In the genomic region with DNA sequence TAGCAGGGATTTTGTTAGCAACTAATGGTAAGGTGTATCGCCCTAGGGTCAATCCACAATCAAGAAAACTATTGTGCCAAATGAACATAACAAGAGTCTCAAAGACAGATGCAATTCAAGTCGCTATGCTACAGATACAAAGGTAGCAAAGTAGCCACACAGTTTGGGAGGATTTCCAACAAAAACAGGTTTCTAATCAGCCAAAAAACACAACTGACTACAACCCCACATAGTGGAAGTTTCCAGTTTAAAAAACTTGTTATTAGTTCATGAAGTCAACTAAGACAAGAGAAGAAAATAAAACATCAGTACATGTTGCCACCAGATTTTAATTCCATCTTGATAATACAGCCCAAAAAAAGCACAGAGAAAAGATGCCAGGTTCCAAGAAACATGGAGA, we compare ENCODE assay signal across 12 cellular contexts. TPM values are rescaled to one million over a fixed set of nuclear protein-coding genes. Genes with fewer than 3 reads are reported as not detected.
DNase-seq lines count a peak whose midpoint lies in the region; TF ChIP-seq lines count a peak whose summit lies in the region.
"Had no signal": no experiment of that assay in that cellular context is flagged by ENCODE, and none has a peak within 500 bp of the region (broad histone marks: within the 10 kb centered on the region; RNA-seq: fewer than 3 reads in every experiment).

No MANE protein-coding gene starts in this region.

- H3K4me3 ChIP-seq in ACC112 (ENCODE audit: low read depth, low read length) (no peak overlapping the region), OCI-LY1 (ENCODE audit: low read depth, low read length, poor library complexity, severe bottlenecking) (no peak overlapping the region), choroid plexus epithelial cell (ENCODE audit: low read depth, low read length) (no peak overlapping the region), osteoblast (ENCODE audit: insufficient read depth, low read length) (no peak overlapping the region)
- H3K4me3 ChIP-seq: skin epidermis had no signal

- H2AFZ ChIP-seq in ACC112 (ENCODE audit: low read length, unreplicated experiment) (no peak overlapping the region), OCI-LY1 (ENCODE audit: low read length) (no peak overlapping the region), osteoblast (ENCODE audit: low read length) (no peak overlapping the region)

- H3K4me2 ChIP-seq in OCI-LY1 (ENCODE audit: low read length), result no peak overlapping the region
- peak overlapping the region; percentile 24 for H3K4me2 ChIP-seq in osteoblast (ENCODE audit: insufficient read depth, low read length)
- H3K4me2 ChIP-seq: KMS-11 had no signal

- H3K9ac ChIP-seq in OCI-LY1 (ENCODE audit: low read length), result no peak overlapping the region
- H3K9ac ChIP-seq: KMS-11 had no signal

- no peak for TF ChIP-seq CTCF in OCI-LY1 (IDR thresholded peaks at IDR 0.05; ENCODE audit: low read length)
- no peak for TF ChIP-seq CTCF in choroid plexus epithelial cell (conservative IDR thresholded peaks at IDR 0.05; ENCODE audit: low read depth, low read length)
- TF ChIP-seq CTCF in osteoblast (IDR thresholded peaks at IDR 0.05; ENCODE audit: extremely low read depth, low read depth, low read length), result no peak

- H3K27me3 ChIP-seq in ACC112 (ENCODE audit: insufficient read depth, low read length) (no peaks in the 10 kb centered on the region), OCI-LY1 (ENCODE audit: insufficient read depth, low read length) (no peaks in the 10 kb centered on the region), osteoblast (ENCODE audit: insufficient read depth, low read length) (no peaks in the 10 kb centered on the region)

- H3K79me2 ChIP-seq in ACC112 (ENCODE audit: control insufficient read depth, insufficient read depth, low read length, unreplicated experiment) (peaks cover 86% of the 10 kb centered on the region), OCI-LY1 (ENCODE audit: insufficient read depth, low read length) (peaks cover 68% of the 10 kb centered on the region), osteoblast (ENCODE audit: insufficient read depth, low read length) (peaks cover 96% of the 10 kb centered on the region)

- H3K36me3 ChIP-seq in ACC112 (ENCODE audit: insufficient read depth, low read length) (peaks cover 3% of the 10 kb centered on the region; the same call in 1 of the 2 replicates), OCI-LY1 (ENCODE audit: insufficient read depth, low read length) (peaks cover 50% of the 10 kb centered on the region), osteoblast (ENCODE audit: insufficient read depth, low read length) (peaks cover 43% of the 10 kb centered on the region)

- no peaks in the 10 kb centered on the region for H3K9me2 ChIP-seq in OCI-LY1 (ENCODE audit: low read depth, low read length)

- H3K4me1 ChIP-seq in ACC112 (ENCODE audit: control insufficient read depth, insufficient read depth, low read length, unreplicated experiment) (peaks cover 54% of the 10 kb centered on the region), OCI-LY1 (ENCODE audit: insufficient read depth, low read length, severe bottlenecking) (peaks cover 10% of the 10 kb centered on the region), osteoblast (ENCODE audit: insufficient read depth, low read length) (peaks cover 57% of the 10 kb centered on the region)

- H4K20me1 ChIP-seq in OCI-LY1 (ENCODE audit: insufficient read depth, low read length) (no peaks in the 10 kb centered on the region), osteoblast (ENCODE audit: insufficient read depth, low read length) (peaks cover 80% of the 10 kb centered on the region)

- DNase-seq in choroid plexus epithelial cell (ENCODE audit: low read depth), result peak; percentile 81
- DNase-seq in osteoblast (ENCODE audit: insufficient read length, low spot score, missing footprints), result peak; percentile 81
- no peak for DNase-seq in amniotic stem cell (lab: John Stamatoyannopoulos, UW)
- no peak for DNase-seq in central memory CD4-positive, alpha-beta T cell
- no peak for DNase-seq in NCI-H2081 treated with DMSO at 0.1 percent for 48 hours (lab: John Stamatoyannopoulos, UW)
- DNase-seq in activated effector memory CD4-positive, alpha-beta T cell treated with anti-CD3 and anti-CD28 coated beads, Interleukin-2, amount 50 U/mL, for 16 hours, result no peak
- DNase-seq: NCI-H446; stimulated activated naive CD4-positive, alpha-beta T cell treated with Interleukin-2 at 50 U/mL for 16 hours had no signal

- H3K9me3 ChIP-seq in OCI-LY1 (ENCODE audit: low read length) (no peaks in the 10 kb centered on the region), osteoblast (ENCODE audit: low read depth, low read length) (no peaks in the 10 kb centered on the region)

- no peaks in the 10 kb centered on the region for H3F3A ChIP-seq in OCI-LY1 (ENCODE audit: insufficient read depth, low read length)

- H3K27ac ChIP-seq in ACC112 (ENCODE audit: low read depth, low read length) (peak overlapping the region; percentile 93), OCI-LY1 (ENCODE audit: low read depth, low read length, poor library complexity, severe bottlenecking) (peak overlapping the region; percentile 10), osteoblast (ENCODE audit: low read depth, low read length) (peak overlapping the region; percentile 92)
- H3K27ac ChIP-seq: KMS-11 had no signal

RNA-seq across cellular contexts. Expression of a gene that starts 38.0 kb away (rescaled TPM):
- total RNA-seq in osteoblast, result 796 and 964 TPM in 2 replicates

Comparison
In these comparisons a context has a peak if more than half of its experiments do, and no peak if none do; other contexts are left out.
1. H3K27ac ChIP-seq: peak in every context shown above with its lines; median percentile 93 in ACC112; 92 in osteoblast; 10 in OCI-LY1.
2. DNase-seq: peak in choroid plexus epithelial cell (single experiment) and osteoblast (single experiment); none in amniotic stem cell (single experiment), central memory CD4-positive, alpha-beta T cell (single experiment), NCI-H2081 treated with DMSO at 0.1 percent for 48 hours (single experiment) and activated effector memory CD4-positive, alpha-beta T cell treated with anti-CD3 and anti-CD28 coated beads, Interleukin-2, amount 50 U/mL, for 16 hours (single experiment).